1 cellular context compared by ENCODE assay signal in genomic region chrX:48652055-48652579, GRCh38. TPM values are rescaled to one million over a fixed set of nuclear protein-coding genes. Genes with fewer than 3 reads are reported as not detected.
"Had no signal": no experiment of that assay in that cellular context is flagged by ENCODE, and none has a peak within 500 bp of the region (broad histone marks: within the 10 kb centered on the region; RNA-seq: fewer than 3 reads in every experiment).

No MANE protein-coding gene starts in this region.

RNA-seq across cellular contexts. Expression of gene WAS, which starts 31.5 kb away (rescaled TPM):
- total RNA-seq: SJSA1 had no signal
